17 cellular contexts compared by ENCODE assay signal in genomic region chr14:71441142-71441541, GRCh38.
A peak's percentile ranks its signal among the peaks of the same experiment; 100 is the strongest.
DNase-seq lines count a peak whose midpoint lies in the region; ATAC-seq, FAIRE-seq and TF ChIP-seq lines count a peak whose summit lies in the region.
"Had no signal": no experiment of that assay in that cellular context is flagged by ENCODE, and none has a peak within 500 bp of the region (broad histone marks: within the 10 kb centered on the region; RNA-seq: fewer than 3 reads in every experiment).

No MANE protein-coding gene starts in this region.

- no peaks in the 10 kb centered on the region for H3K9me2 ChIP-seq in hepatocyte (replicated peaks; ENCODE audit: insufficient read depth)

- no peak overlapping the region for H2BK5ac ChIP-seq in mesenchymal stem cell (ENCODE audit: low read depth, low read length, poor library complexity, severe bottlenecking)

- H3K36me3 ChIP-seq in adipocyte (ENCODE audit: control insufficient read depth, insufficient read depth, low read length, severe bottlenecking) (no peaks in the 10 kb centered on the region), mesenchymal stem cell (ENCODE audit: control insufficient read depth in 1 of 2, insufficient read depth in 2 of 2, low read depth in 1 of 2, low read length in 2 of 2) (no peaks in the 10 kb centered on the region), subcutaneous abdominal adipose tissue (ENCODE audit: control insufficient read depth in 5 of 5, insufficient read depth in 5 of 5, low read length in 5 of 5) (no peaks in the 10 kb centered on the region), hepatocyte (replicated peaks; ENCODE audit: insufficient read depth, low read depth) (no peaks in the 10 kb centered on the region)

- no peak overlapping the region for H3K14ac ChIP-seq in mesenchymal stem cell (ENCODE audit: low read length in 2 of 2)

- intact Hi-C loops in activated CD8-positive, alpha-beta T cell treated with anti-CD3 and anti-CD28 coated beads for 36 hours (cut with micrococcal nuclease): no loop called here

- peak overlapping the region; percentile 62 for H2AK5ac ChIP-seq in mesenchymal stem cell (ENCODE audit: low read length, severe bottlenecking)

- H2AFZ ChIP-seq in mesenchymal stem cell (ENCODE audit: low read depth, low read length): no peak overlapping the region
- no peak overlapping the region for H2AFZ ChIP-seq in hepatocyte
- H2AFZ ChIP-seq: GM23338 had no signal

- H3K4me1 ChIP-seq in adipocyte (ENCODE audit: control insufficient read depth, insufficient read depth, low read length): peaks cover 46% of the 10 kb centered on the region
- H3K4me1 ChIP-seq in mesenchymal stem cell (ENCODE audit: control insufficient read depth, insufficient read depth, low read depth, low read length): peaks cover 6% of the 10 kb centered on the region
- peaks cover 0 to 61% (median 27%) of the 10 kb centered on the region in 5 donors for H3K4me1 ChIP-seq in subcutaneous abdominal adipose tissue (ENCODE audit: control insufficient read depth in 5 of 5, insufficient read depth in 5 of 5, low read length in 5 of 5)
- no peaks in the 10 kb centered on the region for H3K4me1 ChIP-seq in hepatocyte (ENCODE audit: insufficient read depth)

- peaks cover 6% of the 10 kb centered on the region for H3K36me3 Mint-ChIP-seq in activated CD8-positive, alpha-beta T cell treated with anti-CD3 and anti-CD28 coated beads for 36 hours (ENCODE audit: low read depth)

- H3K4me1 Mint-ChIP-seq in activated CD8-positive, alpha-beta T cell treated with anti-CD3 and anti-CD28 coated beads for 36 hours (ENCODE audit: low read depth): peaks cover 19% of the 10 kb centered on the region

- no peak overlapping the region for H3K4me2 ChIP-seq in mesenchymal stem cell (ENCODE audit: low read length, poor library complexity, severe bottlenecking)
- no peak overlapping the region for H3K4me2 ChIP-seq in hepatocyte
- H3K4me2 ChIP-seq: GM23338 had no signal

- no peak overlapping the region for H3K4me3 Mint-ChIP-seq in activated CD8-positive, alpha-beta T cell treated with anti-CD3 and anti-CD28 coated beads for 36 hours
- H3K4me3 Mint-ChIP-seq: B cell; CD4-positive, alpha-beta T cell; GM23338; H9 had no signal

- H3K4me3 ChIP-seq in adipocyte (ENCODE audit: low read length) (peak overlapping the region; percentile 34), mesenchymal stem cell (ENCODE audit: insufficient read depth in 1 of 2, low read depth in 1 of 2, low read length in 2 of 2) (no peak overlapping the region), subcutaneous abdominal adipose tissue (ENCODE audit: low read depth in 1 of 5, low read length in 5 of 5) (peak overlapping the region in 2 of 5 donors; percentile 30 to 37), hepatocyte (no peak overlapping the region)
- H3K4me3 ChIP-seq: GM12878, GM23338 had no signal

- H3K27me3 ChIP-seq in adipocyte (replicated peaks; ENCODE audit: control insufficient read depth, insufficient read depth, low read length) (no peaks in the 10 kb centered on the region), mesenchymal stem cell (ENCODE audit: control insufficient read depth in 1 of 2, insufficient read depth in 1 of 2, low read length in 2 of 2) (no peaks in the 10 kb centered on the region), subcutaneous abdominal adipose tissue (ENCODE audit: control insufficient read depth in 5 of 5, insufficient read depth in 4 of 5, low read length in 5 of 5) (no peaks in the 10 kb centered on the region), hepatocyte (no peaks in the 10 kb centered on the region)

- H2BK12ac ChIP-seq in mesenchymal stem cell (ENCODE audit: low read length in 2 of 2): no peak overlapping the region

- H4K20me1 ChIP-seq in hepatocyte (ENCODE audit: insufficient read depth, poor library complexity, severe bottlenecking): no peaks in the 10 kb centered on the region

- H3K23ac ChIP-seq in mesenchymal stem cell (ENCODE audit: low read length in 2 of 2): no peak overlapping the region

- no peak overlapping the region for H4K8ac ChIP-seq in mesenchymal stem cell (ENCODE audit: low read length)

- H4K91ac ChIP-seq in mesenchymal stem cell (ENCODE audit: low read length): no peak overlapping the region

- peak; percentile 35 for FAIRE-seq in GM19239 (lab: Jason Lieb, UNC)
- FAIRE-seq: GM12878, GM18507 had no signal

- peaks cover 58% of the 10 kb centered on the region for H3K79me2 ChIP-seq in hepatocyte

- no peak overlapping the region for H3K27ac ChIP-seq in mesenchymal stem cell (ENCODE audit: low read length, poor library complexity, severe bottlenecking)
- peak overlapping the region; percentile 57 for H3K27ac ChIP-seq in subcutaneous abdominal adipose tissue (ENCODE audit: low read depth, low read length)
- H3K27ac ChIP-seq in hepatocyte: no peak overlapping the region

- H3K4ac ChIP-seq in mesenchymal stem cell (ENCODE audit: low read depth in 1 of 2, low read length in 2 of 2): no peak overlapping the region

- no peak overlapping the region for H3K18ac ChIP-seq in mesenchymal stem cell (ENCODE audit: low read depth in 1 of 2, low read length in 2 of 2)

- CTCF ChIA-PET in activated CD8-positive, alpha-beta T cell treated with anti-CD3 and anti-CD28 coated beads for 36 hours (lab: Charles Lee): no interaction called here

- ATAC-seq in GM18861 (IDR thresholded peaks at IDR 0.05; ENCODE audit: unreplicated experiment): no peak
- ATAC-seq in activated CD8-positive, alpha-beta T cell treated with anti-CD3 and anti-CD28 coated beads for 36 hours: no peak
- ATAC-seq: GM12878, GM23338 had no signal

- H3K9me3 ChIP-seq in adipocyte (ENCODE audit: control insufficient read depth, low read length): no peaks in the 10 kb centered on the region
- H3K9me3 ChIP-seq in mesenchymal stem cell (ENCODE audit: control insufficient read depth, low read length): no peaks in the 10 kb centered on the region
- H3K9me3 ChIP-seq in subcutaneous abdominal adipose tissue (ENCODE audit: control insufficient read depth in 5 of 5, low read length in 5 of 5): no peaks in the 10 kb centered on the region
- H3K9me3 ChIP-seq in hepatocyte (ENCODE audit: low read depth): no peaks in the 10 kb centered on the region

- no peak overlapping the region for H2BK120ac ChIP-seq in mesenchymal stem cell (ENCODE audit: low read depth, low read length)

- H3K9ac ChIP-seq in adipocyte (ENCODE audit: low read length) (no peak overlapping the region), mesenchymal stem cell (ENCODE audit: low read length) (no peak overlapping the region), subcutaneous abdominal adipose tissue (ENCODE audit: low read length in 5 of 5) (no peak overlapping the region)

- peaks cover 15% of the 10 kb centered on the region for H3K79me1 ChIP-seq in mesenchymal stem cell (replicated peaks; ENCODE audit: low read length, poor library complexity, severe bottlenecking)

- no peak overlapping the region for H2BK15ac ChIP-seq in mesenchymal stem cell (ENCODE audit: low read depth, poor library complexity, severe bottlenecking)

- no peak for DNase-seq in GM19239 (ENCODE audit: insufficient read length, low spot score)
- no peak for DNase-seq in adipocyte (ENCODE audit: low read depth)
- DNase-seq in mesenchymal stem cell: no peak
- no peak for DNase-seq in hepatocyte (ENCODE audit: low spot score)
- DNase-seq in D341Med (ENCODE audit: low spot score): no peak
- no peak for DNase-seq in activated CD8-positive, alpha-beta T cell treated with anti-CD3 and anti-CD28 coated beads for 36 hours
- DNase-seq: C1 segment of cervical spinal cord; Calu3; CD4-positive, alpha-beta T cell; DMS79; H9 had no signal

- no peaks in the 10 kb centered on the region for H3K27me3 Mint-ChIP-seq in activated CD8-positive, alpha-beta T cell treated with anti-CD3 and anti-CD28 coated beads for 36 hours
- H3K27me3 Mint-ChIP-seq: B cell; CD4-positive, alpha-beta T cell had no signal

- TF ChIP-seq CTCF in hepatocyte (IDR thresholded peaks at IDR 0.05; ENCODE audit: poor library complexity): no peak
- TF ChIP-seq CTCF in activated CD8-positive, alpha-beta T cell treated with anti-CD3 and anti-CD28 coated beads for 36 hours (IDR thresholded peaks at IDR 0.05): no peak

- POLR2A ChIA-PET in activated CD8-positive, alpha-beta T cell treated with anti-CD3 and anti-CD28 coated beads for 36 hours (lab: Charles Lee): no interaction called here

- H3K27ac Mint-ChIP-seq in activated CD8-positive, alpha-beta T cell treated with anti-CD3 and anti-CD28 coated beads for 36 hours: no peak overlapping the region
- H3K27ac Mint-ChIP-seq: B cell; CD4-positive, alpha-beta T cell; GM23338; H9 had no signal

- H3K9me3 Mint-ChIP-seq in activated CD8-positive, alpha-beta T cell treated with anti-CD3 and anti-CD28 coated beads for 36 hours: no peaks in the 10 kb centered on the region
- H3K9me3 Mint-ChIP-seq: CD4-positive, alpha-beta T cell; GM23338; H9 had no signal
